15 cellular contexts compared by ENCODE assay signal in genomic region chr18:8088626-8089025, GRCh38.
"Had no signal": no experiment of that assay in that cellular context is flagged by ENCODE, and none has a peak within 500 bp of the region (broad histone marks: within the 10 kb centered on the region; RNA-seq: fewer than 3 reads in every experiment).

No MANE protein-coding gene starts in this region.

- H3K4me1 ChIP-seq: psoas muscle, sigmoid colon had no signal

- H3K27me3 ChIP-seq: sigmoid colon had no signal

- ATAC-seq: activated CD8-positive, alpha-beta memory T cell treated with anti-CD3 and anti-CD28 coated beads, Interleukin-2, amount 10 ng/mL, durations not matched to agents 7 days and 5 days; effector memory CD8-positive, alpha-beta T cell; psoas muscle had no signal

- DNase-seq: activated CD4-positive, alpha-beta T cell treated with anti-CD3 and anti-CD28 coated beads for 1 hour; activated CD4-positive, alpha-beta T cell treated with anti-CD3 and anti-CD28 coated beads, Interleukin-2, amount 50 U/mL, for 48 hours; activated CD8-positive, alpha-beta memory T cell treated with anti-CD3 and anti-CD28 coated beads, Interleukin-2, amount 10 ng/mL, durations not matched to agents 7 days and 5 days; activated effector memory CD4-positive, alpha-beta T cell treated with anti-CD3 and anti-CD28 coated beads, Interleukin-2, amount 50 U/mL, for 16 hours; activated T-cell treated with anti-CD3 and anti-CD28 coated beads, Interleukin-2, amount 50 U/mL, for 24 hours; amygdala; effector memory CD8-positive, alpha-beta T cell; erythroblast; hippocampal formation; kidney glomerular epithelial cell; psoas muscle; sigmoid colon; stimulated activated CD4-positive, alpha-beta T cell treated with anti-CD3 and anti-CD28 coated beads, Interleukin-12 subunit alpha, Interleukin-12 subunit beta, amount 100 ng/mL, for 4 hours; stimulated activated naive CD4-positive, alpha-beta T cell; trophoblast cell had no signal

- H3K27ac ChIP-seq: psoas muscle, sigmoid colon had no signal
